9 cellular contexts compared by ENCODE assay signal in the genomic region with DNA sequence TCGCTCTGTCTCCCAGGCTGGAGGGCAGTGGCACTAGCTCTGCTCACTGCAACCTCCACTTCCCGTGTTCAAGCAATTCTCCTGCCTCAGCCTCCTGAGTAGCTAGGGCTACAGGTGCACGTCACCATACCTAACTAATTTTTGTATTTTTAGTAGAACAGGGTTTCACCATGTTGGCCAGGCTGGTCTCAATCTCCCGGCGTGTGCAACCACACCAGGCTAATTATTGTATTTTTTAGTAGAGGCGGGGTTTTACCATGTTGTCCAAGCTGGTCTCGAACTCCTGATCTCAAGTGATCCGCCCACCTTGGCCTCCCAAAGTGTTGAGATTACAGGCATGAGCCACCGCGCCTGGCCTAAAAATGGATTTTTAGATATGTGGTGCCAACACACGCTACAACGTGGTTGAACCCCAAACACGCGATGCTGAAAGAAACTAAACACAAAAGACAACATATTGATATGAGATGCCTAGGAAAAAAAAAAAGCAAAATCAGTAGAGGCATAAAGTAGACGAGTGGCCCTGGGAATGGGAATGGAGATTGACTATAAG. TPM values are rescaled to one million over a fixed set of nuclear protein-coding genes. Genes with fewer than 3 reads are reported as not detected.
DNase-seq lines count a peak whose midpoint lies in the region; FAIRE-seq and TF ChIP-seq lines count a peak whose summit lies in the region.
"Not testable (repeated sequence)": the region's sequence is repeated elsewhere in the genome, so short reads cannot be mapped to it uniquely, and the experiment has no call there.
"Had no signal": no experiment of that assay in that cellular context is flagged by ENCODE, and none has a peak within 500 bp of the region (broad histone marks: within the 10 kb centered on the region; RNA-seq: fewer than 3 reads in every experiment).

No MANE protein-coding gene starts in this region.

- peak overlapping the region; percentile 62 for H3K4me2 ChIP-seq in OCI-LY3 (ENCODE audit: low read length)

- peak overlapping the region; percentile 98 for H3K27ac ChIP-seq in OCI-LY3 (ENCODE audit: low read length)

- peaks cover 6 to 15% (median 7%) of the 10 kb centered on the region in 3 donors for H3K27me3 Mint-ChIP-seq in CD14-positive monocyte (ENCODE audit: low read depth in 3 of 3)
- H3K27me3 Mint-ChIP-seq in activated CD4-positive, alpha-beta T cell treated with anti-CD3 and anti-CD28 coated beads, Interleukin-2, amount 10 ng/mL, durations not matched to agents 24 days and 14 days; activated naive CD8-positive, alpha-beta T cell: not testable (repeated sequence)
- peaks cover 16 to 22% (median 16%) of the 10 kb centered on the region in 3 donors for H3K27me3 Mint-ChIP-seq in immature natural killer cell (ENCODE audit: low read depth in 3 of 3)
- H3K27me3 Mint-ChIP-seq in nephron progenitor cell (ENCODE audit: low read depth, poor library complexity) = peaks cover 14% of the 10 kb centered on the region

- peak; percentile 18 for FAIRE-seq in GM19239 (lab: Jason Lieb, UNC)

- TF ChIP-seq CTCF in CD14-positive monocyte (IDR thresholded peaks at IDR 0.05); OCI-LY3 (IDR thresholded peaks at IDR 0.05; ENCODE audit: low read depth, low read length); nephron progenitor cell (IDR thresholded peaks at IDR 0.05): not testable (repeated sequence)

- peak overlapping the region; percentile 16 for H3K4me3 ChIP-seq in OCI-LY3 (ENCODE audit: low read length)

- H2AFZ ChIP-seq in OCI-LY3 (ENCODE audit: low read depth, low read length) = not testable (repeated sequence)

- peaks cover 5 to 14% (median 9%) of the 10 kb centered on the region in 7 donors for H3K9me3 Mint-ChIP-seq in CD14-positive monocyte
- peaks cover 11% of the 10 kb centered on the region for H3K9me3 Mint-ChIP-seq in activated CD4-positive, alpha-beta T cell treated with anti-CD3 and anti-CD28 coated beads, Interleukin-2, amount 10 ng/mL, durations not matched to agents 24 days and 14 days
- peaks cover 15% of the 10 kb centered on the region for H3K9me3 Mint-ChIP-seq in activated naive CD8-positive, alpha-beta T cell (ENCODE audit: low read depth)
- H3K9me3 Mint-ChIP-seq in immature natural killer cell = not testable (repeated sequence)
- H3K9me3 Mint-ChIP-seq in nephron progenitor cell = peaks cover 34% of the 10 kb centered on the region

- intact Hi-C loops in CD14-positive monocyte (cut with micrococcal nuclease); activated CD4-positive, alpha-beta T cell treated with anti-CD3 and anti-CD28 coated beads, Interleukin-2, amount 10 ng/mL, durations not matched to agents 24 days and 14 days (cut with micrococcal nuclease): not testable (repeated sequence)

- peak overlapping the region in 1 of 2 donors; percentile 49 for H3K4me3 Mint-ChIP-seq in CD14-positive monocyte
- H3K4me3 Mint-ChIP-seq in activated CD4-positive, alpha-beta T cell treated with anti-CD3 and anti-CD28 coated beads, Interleukin-2, amount 10 ng/mL, durations not matched to agents 24 days and 14 days; activated naive CD8-positive, alpha-beta T cell; nephron progenitor cell: not testable (repeated sequence)
- peak overlapping the region in 3 of 5 donors; percentile 23 to 39 (median 36) for H3K4me3 Mint-ChIP-seq in immature natural killer cell

- peak overlapping the region in 6 of 7 donors; percentile 9 to 78 (median 59) for H3K27ac Mint-ChIP-seq in CD14-positive monocyte
- H3K27ac Mint-ChIP-seq in activated CD4-positive, alpha-beta T cell treated with anti-CD3 and anti-CD28 coated beads, Interleukin-2, amount 10 ng/mL, durations not matched to agents 24 days and 14 days = peak overlapping the region; percentile 23
- peak overlapping the region; percentile 0 for H3K27ac Mint-ChIP-seq in activated naive CD8-positive, alpha-beta T cell
- peak overlapping the region in 5 of 6 donors; percentile 83 to 100 (median 96) for H3K27ac Mint-ChIP-seq in immature natural killer cell
- peak overlapping the region; percentile 40 for H3K27ac Mint-ChIP-seq in nephron progenitor cell

- not testable (repeated sequence) for H3K27me3 ChIP-seq in OCI-LY3 (ENCODE audit: low read depth, low read length)

- not testable (repeated sequence) for H3K36me3 Mint-ChIP-seq in CD14-positive monocyte; nephron progenitor cell (ENCODE audit: low read depth)
- H3K36me3 Mint-ChIP-seq in activated CD4-positive, alpha-beta T cell treated with anti-CD3 and anti-CD28 coated beads, Interleukin-2, amount 10 ng/mL, durations not matched to agents 24 days and 14 days (ENCODE audit: low read depth) = peaks cover 30% of the 10 kb centered on the region
- H3K36me3 Mint-ChIP-seq in activated naive CD8-positive, alpha-beta T cell = peaks cover 15% of the 10 kb centered on the region
- H3K36me3 Mint-ChIP-seq in immature natural killer cell = peaks cover 0 to 13% (median 6%) of the 10 kb centered on the region in 3 donors

- peaks cover 60% of the 10 kb centered on the region for H3K4me1 Mint-ChIP-seq in CD14-positive monocyte
- H3K4me1 Mint-ChIP-seq in activated CD4-positive, alpha-beta T cell treated with anti-CD3 and anti-CD28 coated beads, Interleukin-2, amount 10 ng/mL, durations not matched to agents 24 days and 14 days = peaks cover 39% of the 10 kb centered on the region
- H3K4me1 Mint-ChIP-seq in activated naive CD8-positive, alpha-beta T cell (ENCODE audit: low read depth) = peaks cover 35% of the 10 kb centered on the region
- H3K4me1 Mint-ChIP-seq in immature natural killer cell = peaks cover 56 to 67% of the 10 kb centered on the region in 2 donors
- not testable (repeated sequence) for H3K4me1 Mint-ChIP-seq in nephron progenitor cell

- peak overlapping the region; percentile 41; the same call in 1 of the 2 replicates for H3K9ac ChIP-seq in OCI-LY3 (ENCODE audit: low read length)

- H3K4me1 ChIP-seq in OCI-LY3 (ENCODE audit: low read length) = peaks cover 44% of the 10 kb centered on the region

- not testable (repeated sequence) for DNase-seq in CD14-positive monocyte (ENCODE audit: low spot score); GM19239 (ENCODE audit: insufficient read length, low spot score); activated CD4-positive, alpha-beta T cell treated with anti-CD3 and anti-CD28 coated beads, Interleukin-2, amount 10 ng/mL, durations not matched to agents 24 days and 14 days; immature natural killer cell; nephron progenitor cell

- H4K20me1 ChIP-seq in OCI-LY3 (ENCODE audit: insufficient read depth, low read length) = not testable (repeated sequence)

- H3K9me3 ChIP-seq in OCI-LY3 (ENCODE audit: insufficient read depth, low read length) = peaks cover 15% of the 10 kb centered on the region; the same call in 1 of the 2 replicates

- H3K79me2 ChIP-seq in OCI-LY3 (ENCODE audit: low read length) = peaks cover 38% of the 10 kb centered on the region

- peaks cover 18% of the 10 kb centered on the region for H3K36me3 ChIP-seq in OCI-LY3 (replicated peaks; ENCODE audit: low read depth, low read length)

RNA-seq across cellular contexts. Expression of gene IL21R, which starts 3.6 kb away (rescaled TPM):
- 1 to 10 TPM; 1.0 to 1.7 TPM for polyA plus RNA-seq in CD14-positive monocyte
- total RNA-seq in activated CD4-positive, alpha-beta T cell treated with anti-CD3 and anti-CD28 coated beads, Interleukin-2, amount 10 ng/mL, durations not matched to agents 24 days and 14 days = 94.9 and 100 TPM in 2 replicates
- 10 to 100 TPM; 27.5 to 59.7 (median 49.6) TPM for polyA plus RNA-seq in immature natural killer cell
- total RNA-seq: Calu3, G401 had no signal

Comparison
In these comparisons a context has a peak if more than half of its experiments do, and no peak if none do; other contexts are left out.
1. H3K27ac Mint-ChIP-seq: peak in every context shown above with its lines; median percentile 96 in immature natural killer cell; 59 in CD14-positive monocyte; 40 in nephron progenitor cell; 23 in activated CD4-positive, alpha-beta T cell treated with anti-CD3 and anti-CD28 coated beads, Interleukin-2, amount 10 ng/mL, durations not matched to agents 24 days and 14 days; 0 in activated naive CD8-positive, alpha-beta T cell.
2. RNA of gene IL21R, which starts 3.6 kb away (polyA plus RNA-seq): 27.5 to 59.7 TPM in immature natural killer cell; 1.0 to 1.7 TPM in CD14-positive monocyte; every median in the first group is over 10 times any median in the second.